ENCODE assay signal across 12 cellular contexts in genomic region chr16:58665200-58665599, GRCh38. TPM values are rescaled to one million over a fixed set of nuclear protein-coding genes. Genes with fewer than 3 reads are reported as not detected.
A peak's percentile ranks its signal among the peaks of the same experiment; 100 is the strongest.
DNase-seq lines count a peak whose midpoint lies in the region; ATAC-seq and TF ChIP-seq lines count a peak whose summit lies in the region.
"Had no signal": no experiment of that assay in that cellular context is flagged by ENCODE, and none has a peak within 500 bp of the region (broad histone marks: within the 10 kb centered on the region; RNA-seq: fewer than 3 reads in every experiment).

No MANE protein-coding gene starts in this region.

- ATAC-seq in CD8-positive, alpha-beta T cell, result no peak
- ATAC-seq: A549 had no signal

- H3K4me1 ChIP-seq in BE2C (no peaks in the 10 kb centered on the region), Caco-2 (no peaks in the 10 kb centered on the region), neural progenitor cell (no peaks in the 10 kb centered on the region)
- H3K4me1 ChIP-seq in CD8-positive, alpha-beta T cell (ENCODE audit: insufficient read depth, low read length), result no peaks in the 10 kb centered on the region
- H3K4me1 ChIP-seq: BLaER1 had no signal

- H3K79me2 ChIP-seq in neural progenitor cell (ENCODE audit: low read depth), result no peaks in the 10 kb centered on the region

- H3K9me3 ChIP-seq in BE2C, result no peaks in the 10 kb centered on the region
- no peaks in the 10 kb centered on the region for H3K9me3 ChIP-seq in Caco-2
- no peaks in the 10 kb centered on the region for H3K9me3 ChIP-seq in WERI-Rb-1 (ENCODE audit: severe bottlenecking)
- H3K9me3 ChIP-seq in neural progenitor cell (ENCODE audit: low read depth), result no peaks in the 10 kb centered on the region
- H3K9me3 ChIP-seq in CD8-positive, alpha-beta T cell (ENCODE audit: low read length), result no peaks in the 10 kb centered on the region
- H3K9me3 ChIP-seq: A549, BLaER1 had no signal

- H3K36me3 ChIP-seq in BE2C (no peaks in the 10 kb centered on the region), Caco-2 (ENCODE audit: control insufficient read depth, insufficient read depth, low read length) (no peaks in the 10 kb centered on the region), WERI-Rb-1 (no peaks in the 10 kb centered on the region; the same call in 1 of the 2 replicates), neural progenitor cell (no peaks in the 10 kb centered on the region)
- H3K36me3 ChIP-seq in CD8-positive, alpha-beta T cell (ENCODE audit: insufficient read depth, low read length), result no peaks in the 10 kb centered on the region

- POLR2A ChIA-PET in Caco-2 (lab: Charles Lee), result interaction anchor here (0.6 kb wide), 2 partner anchors 26 to 31 kb away, joined by 3 read pairs; no protein-coding TSS in a partner anchor
- POLR2A ChIA-PET in CD8-positive, alpha-beta T cell (lab: Charles Lee), result no interaction called here

- H3K36me3 Mint-ChIP-seq in Caco-2 (ENCODE audit: insufficient read depth, unreplicated experiment) (peaks cover under 1% of the 10 kb centered on the region), neural progenitor cell (peaks cover 2% of the 10 kb centered on the region)
- H3K36me3 Mint-ChIP-seq in CD8-positive, alpha-beta T cell, result peaks cover 21% of the 10 kb centered on the region

- H3K9ac ChIP-seq in neural progenitor cell, result no peak overlapping the region
- H3K9ac ChIP-seq: BLaER1, GM23248 had no signal

- no peak overlapping the region for H2AFZ ChIP-seq in neural progenitor cell (replicated peaks)
- H2AFZ ChIP-seq: GM23248 had no signal

- intact Hi-C loops in Caco-2 (cut with micrococcal nuclease; ENCODE audit: unreplicated experiment), result loop anchor here (10.0 kb wide), 1 partner anchor 70 kb away; no protein-coding TSS in a partner anchor
- intact Hi-C loops in CD8-positive, alpha-beta T cell (cut with DNase I, micrococcal nuclease), result loop anchor here in 1 of 2 experiments (10.0 kb wide), 1 partner anchor 330 kb away; no protein-coding TSS in a partner anchor

- H3K27me3 ChIP-seq in BE2C (no peaks in the 10 kb centered on the region), Caco-2 (replicated peaks; ENCODE audit: control insufficient read depth, insufficient read depth, low read length) (no peaks in the 10 kb centered on the region), WERI-Rb-1 (ENCODE audit: insufficient read depth, low read depth, severe bottlenecking) (no peaks in the 10 kb centered on the region), neural progenitor cell (no peaks in the 10 kb centered on the region)
- H3K27me3 ChIP-seq in CD8-positive, alpha-beta T cell (ENCODE audit: insufficient read depth, low read length), result no peaks in the 10 kb centered on the region
- H3K27me3 ChIP-seq: BLaER1 had no signal

- CTCF ChIA-PET in Caco-2 (lab: Charles Lee), result interaction anchor here (1.7 kb wide), 1 partner anchor 91 kb away, joined by 6 read pairs; no protein-coding TSS in a partner anchor
- CTCF ChIA-PET in CD8-positive, alpha-beta T cell (lab: Charles Lee), result no interaction called here

- H3K4me3 ChIP-seq in BE2C (ENCODE audit: low read depth, low read length) (no peak overlapping the region), Caco-2 (ENCODE audit: low read depth, low read length) (no peak overlapping the region), WERI-Rb-1 (ENCODE audit: low read depth, low read length) (no peak overlapping the region), neural progenitor cell (no peak overlapping the region)
- H3K4me3 ChIP-seq in CD8-positive, alpha-beta T cell (ENCODE audit: low read depth, low read length), result no peak overlapping the region
- H3K4me3 ChIP-seq: A549, BLaER1, GM23248 had no signal

- H3K27ac ChIP-seq in WERI-Rb-1, result peak overlapping the region; percentile 72
- no peak overlapping the region for H3K27ac ChIP-seq in neural progenitor cell
- no peak overlapping the region for H3K27ac ChIP-seq in CD8-positive, alpha-beta T cell (ENCODE audit: low read depth, low read length)
- H3K27ac ChIP-seq: A549, BLaER1, GM23248 had no signal

- H3K9me3 Mint-ChIP-seq in Caco-2 (ENCODE audit: unreplicated experiment) (no peaks in the 10 kb centered on the region), neural progenitor cell (no peaks in the 10 kb centered on the region)
- H3K9me3 Mint-ChIP-seq in CD8-positive, alpha-beta T cell, result no peaks in the 10 kb centered on the region

- DNase-seq in BE2C (peak; percentile 30), Caco-2 (no peak), WERI-Rb-1 (no peak), neural progenitor cell (ENCODE audit: low spot score) (peak; percentile 30), NCI-H128 (lab: John Stamatoyannopoulos, UW; ENCODE audit: unreplicated experiment) (no peak)
- DNase-seq in CD8-positive, alpha-beta T cell, result no peak
- DNase-seq: Calu3, DMS 273 treated with DMSO at 0.1 percent for 48 hours, GM23248 had no signal

- no peaks in the 10 kb centered on the region for H3K4me1 Mint-ChIP-seq in Caco-2 (ENCODE audit: low read depth, unreplicated experiment)
- peaks cover 3% of the 10 kb centered on the region for H3K4me1 Mint-ChIP-seq in neural progenitor cell
- H3K4me1 Mint-ChIP-seq in CD8-positive, alpha-beta T cell (ENCODE audit: low read depth), result no peaks in the 10 kb centered on the region
- H3K4me1 Mint-ChIP-seq: IgD-negative memory B cell had no signal

- TF ChIP-seq CTCF in BE2C (IDR thresholded peaks at IDR 0.05; ENCODE audit: low read depth, low read length), result no peak
- no peak for TF ChIP-seq CTCF in Caco-2 (IDR thresholded peaks at IDR 0.05; ENCODE audit: insufficient read depth in 1 of 2, low read depth in 1 of 2, low read length in 1 of 2, severe bottlenecking in 1 of 2, unreplicated experiment in 1 of 2)
- no peak for TF ChIP-seq CTCF in WERI-Rb-1 (IDR thresholded peaks at IDR 0.05; ENCODE audit: low read depth, low read length)
- TF ChIP-seq CTCF in neural progenitor cell (IDR thresholded peaks at IDR 0.05), result no peak
- TF ChIP-seq CTCF in CD8-positive, alpha-beta T cell (IDR thresholded peaks at IDR 0.05), result no peak

- H4K20me1 ChIP-seq in neural progenitor cell (ENCODE audit: low read depth), result no peaks in the 10 kb centered on the region
- H4K20me1 ChIP-seq: BLaER1 had no signal

- H3K4me3 Mint-ChIP-seq in Caco-2 (ENCODE audit: unreplicated experiment) (no peak overlapping the region), neural progenitor cell (no peak overlapping the region)
- H3K4me3 Mint-ChIP-seq in CD8-positive, alpha-beta T cell, result no peak overlapping the region
- H3K4me3 Mint-ChIP-seq: IgD-negative memory B cell had no signal

- no peaks in the 10 kb centered on the region for H3F3A ChIP-seq in neural progenitor cell (ENCODE audit: low read depth)

- H3K27ac Mint-ChIP-seq in Caco-2 (ENCODE audit: unreplicated experiment) (no peak overlapping the region), neural progenitor cell (peak overlapping the region; percentile 68)
- no peak overlapping the region for H3K27ac Mint-ChIP-seq in CD8-positive, alpha-beta T cell

- no peaks in the 10 kb centered on the region for H3K27me3 Mint-ChIP-seq in Caco-2 (ENCODE audit: insufficient read depth, unreplicated experiment)
- peaks cover 7% of the 10 kb centered on the region for H3K27me3 Mint-ChIP-seq in neural progenitor cell (ENCODE audit: insufficient read depth, low read depth)
- no peaks in the 10 kb centered on the region for H3K27me3 Mint-ChIP-seq in CD8-positive, alpha-beta T cell (ENCODE audit: low read depth)
- H3K27me3 Mint-ChIP-seq: IgD-negative memory B cell had no signal

- H3K4me2 ChIP-seq in neural progenitor cell, result no peak overlapping the region
- H3K4me2 ChIP-seq: A549, BLaER1 had no signal

- BruUV-seq in Caco-2 (replicated peaks; lab: Mats Ljungman, UMichigan), result TSS peak; percentile 52

RNA-seq across cellular contexts. Expression of gene SLC38A7, which starts 19.4 kb away (rescaled TPM):
- 7.0 TPM for polyA plus RNA-seq in BE2C (2012; ENCODE audit: insufficient read depth, insufficient read length, low read depth)
- total RNA-seq in Caco-2 (2022) (24.1 and 27.6 TPM in 2 replicates), neural progenitor cell (ENCODE audit: low replicate concordance) (9.8 and 13.8 TPM in 2 replicates)
- total RNA-seq in CD8-positive, alpha-beta T cell, result 1 to 10 TPM; 3.7 to 4.6 TPM

RNA-seq across cellular contexts. Expression of gene CNOT1, which starts 35.6 kb away (rescaled TPM):
- polyA plus RNA-seq in BE2C (2012; ENCODE audit: insufficient read depth, insufficient read length, low read depth), result 191 TPM
- 413 and 417 TPM in 2 replicates for total RNA-seq in Caco-2 (2022)
- 222 and 241 TPM in 2 replicates for total RNA-seq in neural progenitor cell (ENCODE audit: low replicate concordance)
- 100 to 1,000 TPM; 165 to 177 TPM for total RNA-seq in CD8-positive, alpha-beta T cell

Comparison
In these comparisons a context has a peak if more than half of its experiments do, and no peak if none do; other contexts are left out.
1. DNase-seq: peak in BE2C (single experiment) and neural progenitor cell (single experiment); none in Caco-2 (0 of 2), WERI-Rb-1 (single experiment), CD8-positive, alpha-beta T cell (0 of 7) and NCI-H128 (single experiment).